Comparison of ENCODE assay signal across 8 cellular contexts in genomic region chr17:50719144-50719923, GRCh38. TPM values are rescaled to one million over a fixed set of nuclear protein-coding genes. Genes with fewer than 3 reads are reported as not detected.
DNase-seq lines count a peak whose midpoint lies in the region; ATAC-seq and TF ChIP-seq lines count a peak whose summit lies in the region.

Gene LUC7L3, plus strand, starts transcription at chr17:50719603. Its CDS starts 130 bp downstream, at chr17:50719733.

- H3K9me3 Mint-ChIP-seq in activated naive CD4-positive, alpha-beta T cell treated with anti-CD3 and anti-CD28 coated beads, Interleukin-2, amount 50 U/mL, for 72 hours, result no peaks in the 10 kb centered on the region
- H3K9me3 Mint-ChIP-seq in osteocyte (ENCODE audit: unreplicated experiment), result no peaks in the 10 kb centered on the region

- DNase-seq in GM10266 (ENCODE audit: extremely low spot score) (peak; percentile 97), NCI-H1105 (lab: John Stamatoyannopoulos, UW) (peak; percentile 94), SKM-1 (lab: John Stamatoyannopoulos, UW; ENCODE audit: unreplicated experiment) (peak; percentile 75), glomerular visceral epithelial cell (ENCODE audit: extremely low spot score) (peak; percentile 94), osteocyte (ENCODE audit: extremely low spot score, unreplicated experiment) (peak; percentile 98), thoracic aorta (ENCODE audit: low spot score) (peak; percentile 76)
- peak; percentile 95 to 96 for DNase-seq in activated naive CD4-positive, alpha-beta T cell treated with anti-CD3 and anti-CD28 coated beads, Interleukin-2, amount 50 U/mL, for 72 hours (ENCODE audit: low spot score in 2 of 2)

- no peaks in the 10 kb centered on the region for H3K27me3 Mint-ChIP-seq in osteocyte (ENCODE audit: unreplicated experiment)

- H3K27ac Mint-ChIP-seq in activated naive CD4-positive, alpha-beta T cell treated with anti-CD3 and anti-CD28 coated beads, Interleukin-2, amount 50 U/mL, for 72 hours, result peak within 1 kb of the TSS; percentile 98
- peak within 1 kb of the TSS; percentile 99 for H3K27ac Mint-ChIP-seq in osteocyte (ENCODE audit: unreplicated experiment)

- H3K4me1 ChIP-seq in thoracic aorta (ENCODE audit: control insufficient read depth in 1 of 2, low read depth in 2 of 2), result peaks cover 25 to 38% of the 10 kb centered on the region in 2 donors

- H3K27me3 ChIP-seq in thoracic aorta (replicated peaks; ENCODE audit: insufficient read depth), result no peaks in the 10 kb centered on the region

- no peaks in the 10 kb centered on the region for H3K36me3 ChIP-seq in thoracic aorta

- ATAC-seq in HG02642 (IDR thresholded peaks at IDR 0.05; ENCODE audit: poor library complexity, unreplicated experiment), result peak; percentile 94
- ATAC-seq in activated naive CD4-positive, alpha-beta T cell treated with anti-CD3 and anti-CD28 coated beads, Interleukin-2, amount 50 U/mL, for 72 hours, result peak; percentile 95 to 96
- ATAC-seq in thoracic aorta (ENCODE audit: insufficient number of reproducible peaks, low FRiP score, low read depth), result peak; percentile 95

- no peak for TF ChIP-seq CTCF in GM10266 (IDR thresholded peaks at IDR 0.05; ENCODE audit: control insufficient read depth, insufficient read depth, low read depth, missing control alignments)
- no peak for TF ChIP-seq CTCF in osteocyte (IDR thresholded peaks at IDR 0.05)
- TF ChIP-seq CTCF in thoracic aorta (IDR thresholded peaks at IDR 0.05), result no peak

- peak within 1 kb of the TSS; percentile 95 for H3K4me3 Mint-ChIP-seq in osteocyte (ENCODE audit: unreplicated experiment)

- H3K27ac ChIP-seq in thoracic aorta, result peak within 1 kb of the TSS; percentile 87 to 94

- peaks cover 31 to 32% of the 10 kb centered on the region in 2 donors for H3K36me3 Mint-ChIP-seq in activated naive CD4-positive, alpha-beta T cell treated with anti-CD3 and anti-CD28 coated beads, Interleukin-2, amount 50 U/mL, for 72 hours
- no peaks in the 10 kb centered on the region for H3K36me3 Mint-ChIP-seq in osteocyte (ENCODE audit: unreplicated experiment)

- no peaks in the 10 kb centered on the region for H3K9me3 ChIP-seq in thoracic aorta

- peaks cover 35% of the 10 kb centered on the region for H3K4me1 Mint-ChIP-seq in osteocyte (ENCODE audit: unreplicated experiment)

- peak within 1 kb of the TSS; percentile 81 for H3K4me3 ChIP-seq in thoracic aorta

RNA-seq across cellular contexts. Expression of gene LUC7L3, which starts in this region (rescaled TPM):
- total RNA-seq in activated naive CD4-positive, alpha-beta T cell treated with anti-CD3 and anti-CD28 coated beads, Interleukin-2, amount 50 U/mL, for 72 hours, result 100 to 1,000 TPM; 128 to 145 TPM
- total RNA-seq in osteocyte (86.1 and 105 TPM in 2 replicates), thoracic aorta (100 to 1,000 TPM in 1 of 2 donors, 10 to 100 TPM in 1; 60.8 to 136 TPM)

Comparison
In these comparisons a context has a peak if more than half of its experiments do, and no peak if none do; other contexts are left out.
1. Peak in every context shown above with its lines: DNase-seq, ATAC-seq, H3K4me3 ChIP-seq and H3K27ac ChIP-seq.